10 cellular contexts compared by ENCODE assay signal in the genomic region with DNA sequence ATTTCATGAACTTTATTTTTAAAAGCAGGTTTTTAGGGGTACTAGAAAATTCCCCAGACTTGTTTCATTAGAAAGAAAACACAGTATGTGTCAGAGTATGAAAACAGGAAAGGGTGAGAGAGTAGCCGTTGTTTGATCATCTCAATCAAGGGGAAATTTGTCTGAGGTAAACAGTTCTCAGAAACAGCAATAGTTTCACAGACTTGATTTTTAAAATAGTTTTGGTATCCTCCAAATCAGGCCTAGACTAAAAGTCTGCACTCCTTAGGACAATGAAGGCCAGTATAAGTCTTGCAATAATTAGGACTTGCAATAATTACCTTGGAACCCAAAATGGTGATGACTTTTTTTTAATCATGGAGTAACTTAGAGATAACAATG.
DNase-seq lines count a peak whose midpoint lies in the region; ATAC-seq and TF ChIP-seq lines count a peak whose summit lies in the region.
"Had no signal": no experiment of that assay in that cellular context is flagged by ENCODE, and none has a peak within 500 bp of the region (broad histone marks: within the 10 kb centered on the region; RNA-seq: fewer than 3 reads in every experiment).

No MANE protein-coding gene starts in this region.

- no peaks in the 10 kb centered on the region for H3K27me3 ChIP-seq in CD4-positive, CD25-positive, alpha-beta regulatory T cell (ENCODE audit: control insufficient read depth, insufficient read depth, low read length)
- H3K27me3 ChIP-seq in effector memory CD4-positive, alpha-beta T cell (replicated peaks; ENCODE audit: control insufficient read depth, insufficient read depth, low read length, poor library complexity, severe bottlenecking) = no peaks in the 10 kb centered on the region
- no peaks in the 10 kb centered on the region for H3K27me3 ChIP-seq in PC-9 (ENCODE audit: insufficient read depth, low read depth)

- H3K9me3 Mint-ChIP-seq in CD4-positive, CD25-positive, alpha-beta regulatory T cell = peaks cover 0 to 15% (median 5%) of the 10 kb centered on the region in 7 donors

- peak overlapping the region; percentile 72 to 85 (median 78) for H3K4me3 Mint-ChIP-seq in CD4-positive, CD25-positive, alpha-beta regulatory T cell

- H3K4me1 Mint-ChIP-seq in CD4-positive, CD25-positive, alpha-beta regulatory T cell = peaks cover 24 to 60% (median 40%) of the 10 kb centered on the region in 4 donors

- H3K4me3 ChIP-seq in CD4-positive, CD25-positive, alpha-beta regulatory T cell (ENCODE audit: low read depth, low read length) = peak overlapping the region; percentile 72
- H3K4me3 ChIP-seq in effector memory CD4-positive, alpha-beta T cell (ENCODE audit: insufficient read depth, low read depth, low read length, poor library complexity, severe bottlenecking) = no peak overlapping the region
- H3K4me3 ChIP-seq in PC-9 = no peak overlapping the region

- DNase-seq in CD4-positive, CD25-positive, alpha-beta regulatory T cell = peak in 2 of 3 donors; percentile 61 to 89
- no peak for DNase-seq in effector memory CD4-positive, alpha-beta T cell
- no peak for DNase-seq in NCI-H524 treated with DMSO at 0.1 percent for 48 hours (lab: John Stamatoyannopoulos, UW)
- DNase-seq in NCI-H1092 treated with DMSO at 0.1 percent for 48 hours (lab: John Stamatoyannopoulos, UW) = no peak
- no peak for DNase-seq in PC-9
- DNase-seq: head of caudate nucleus, NCI-H1417 treated with DMSO at 0.1 percent for 48 hours had no signal

- H3K4me1 ChIP-seq in CD4-positive, CD25-positive, alpha-beta regulatory T cell (ENCODE audit: control insufficient read depth, insufficient read depth, low read length, poor library complexity, severe bottlenecking) = peaks cover 42% of the 10 kb centered on the region
- H3K4me1 ChIP-seq in effector memory CD4-positive, alpha-beta T cell (ENCODE audit: control insufficient read depth, insufficient read depth, low read length, poor library complexity, severe bottlenecking) = peaks cover 24% of the 10 kb centered on the region
- 0 out of 2 replicates have a peak, but pooled peaks cover 5% of the 10 kb centered on the region for H3K4me1 ChIP-seq in PC-9 (replicated peaks; ENCODE audit: insufficient read depth)

- H3K9me3 ChIP-seq in CD4-positive, CD25-positive, alpha-beta regulatory T cell (ENCODE audit: control insufficient read depth in 2 of 2, low read length in 2 of 2) = peaks cover 3 to 6% of the 10 kb centered on the region in 2 experiments
- peaks cover 7% of the 10 kb centered on the region for H3K9me3 ChIP-seq in effector memory CD4-positive, alpha-beta T cell (ENCODE audit: control insufficient read depth, low read length)
- H3K9me3 ChIP-seq in PC-9 (ENCODE audit: insufficient read depth, low read depth) = no peaks in the 10 kb centered on the region

- no peaks in the 10 kb centered on the region for H3K36me3 ChIP-seq in CD4-positive, CD25-positive, alpha-beta regulatory T cell (ENCODE audit: control insufficient read depth, insufficient read depth, low read length)
- H3K36me3 ChIP-seq in effector memory CD4-positive, alpha-beta T cell (ENCODE audit: control insufficient read depth, insufficient read depth, low read length) = no peaks in the 10 kb centered on the region
- no peaks in the 10 kb centered on the region for H3K36me3 ChIP-seq in PC-9 (ENCODE audit: low read depth)

- peak overlapping the region; percentile 94 for H3K27ac ChIP-seq in CD4-positive, CD25-positive, alpha-beta regulatory T cell (ENCODE audit: insufficient read depth, low read length, poor library complexity, severe bottlenecking)
- peak overlapping the region; percentile 94 for H3K27ac ChIP-seq in effector memory CD4-positive, alpha-beta T cell (ENCODE audit: insufficient read depth, low read length, poor library complexity, severe bottlenecking)
- no peak overlapping the region for H3K27ac ChIP-seq in PC-9

- no peak overlapping the region for H2AFZ ChIP-seq in PC-9

- H4K20me1 ChIP-seq in PC-9 (ENCODE audit: insufficient read depth) = no peaks in the 10 kb centered on the region

- H3K4me2 ChIP-seq in PC-9 = no peak overlapping the region

- H3K79me2 ChIP-seq in PC-9 (ENCODE audit: low read depth) = no peaks in the 10 kb centered on the region

- no peaks in the 10 kb centered on the region for H3K9me2 ChIP-seq in PC-9 (ENCODE audit: insufficient read depth)

- POLR2A ChIA-PET in PC-9 (lab: Charles Lee; ENCODE audit: unreplicated experiment) = no interaction called here

- H3K27ac Mint-ChIP-seq in CD4-positive, CD25-positive, alpha-beta regulatory T cell = peak overlapping the region; percentile 98 to 100 (median 98)

- H3K27me3 Mint-ChIP-seq in CD4-positive, CD25-positive, alpha-beta regulatory T cell = no peaks in the 10 kb centered on the region

- intact Hi-C loops in PC-9 (cut with micrococcal nuclease; ENCODE audit: unreplicated experiment) = no loop called here

- H3K36me3 Mint-ChIP-seq in CD4-positive, CD25-positive, alpha-beta regulatory T cell = peaks cover 14% of the 10 kb centered on the region

- TF ChIP-seq CTCF in PC-9 (conservative IDR thresholded peaks at IDR 0.05) = no peak

- BruUV-seq in PC-9 (replicated peaks; lab: Mats Ljungman, UMichigan) = no TSS peak

- H3F3A ChIP-seq in PC-9 (ENCODE audit: insufficient read depth, low read depth) = no peaks in the 10 kb centered on the region

- CTCF ChIA-PET in PC-9 (lab: Charles Lee) = no interaction called here

- ATAC-seq in CD4-positive, CD25-positive, alpha-beta regulatory T cell (ENCODE audit: low read depth in 2 of 2) = peak; percentile 84 to 89
- ATAC-seq in GM19351 (IDR thresholded peaks at IDR 0.05; ENCODE audit: unreplicated experiment) = peak; percentile 49
- ATAC-seq in HG03378 (IDR thresholded peaks at IDR 0.05; ENCODE audit: unreplicated experiment) = peak; percentile 69
- no peak for ATAC-seq in GM19463 (IDR thresholded peaks at IDR 0.05; ENCODE audit: unreplicated experiment)

Comparison
In these comparisons a context has a peak if more than half of its experiments do, and no peak if none do; other contexts are left out.
1. DNase-seq: peak in CD4-positive, CD25-positive, alpha-beta regulatory T cell (2 of 3); none in effector memory CD4-positive, alpha-beta T cell (0 of 3), NCI-H524 treated with DMSO at 0.1 percent for 48 hours (single experiment), NCI-H1092 treated with DMSO at 0.1 percent for 48 hours (single experiment) and PC-9 (0 of 2).